Comparison of ENCODE assay signal across 1 cellular context in the genomic region with DNA sequence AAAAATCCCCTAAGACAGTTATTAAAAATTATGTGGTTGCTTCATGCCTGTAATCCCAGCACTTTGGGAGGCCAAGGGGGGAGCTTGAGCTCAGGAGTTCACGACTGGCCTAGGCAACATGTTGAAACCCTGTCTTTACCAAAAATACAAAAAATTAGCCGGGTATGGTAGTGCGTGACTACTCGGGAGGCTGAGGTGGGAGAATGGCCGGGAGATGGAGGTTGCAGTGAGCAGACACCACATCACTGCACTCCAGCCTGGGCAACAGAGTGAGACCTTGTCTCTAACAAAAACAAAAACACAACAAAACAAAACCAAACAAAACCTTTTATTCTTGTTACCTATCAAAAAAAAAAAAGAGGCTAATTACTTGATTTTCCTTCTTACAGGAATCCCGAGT.
TF ChIP-seq lines count a peak whose summit lies in the region.

No MANE protein-coding gene starts in this region.

TF ChIP-seq in H1, 55 proteins besides CTCF, POLR2A, EP300 and RAD21:
- TF ChIP-seq NANOG (IDR thresholded peaks at IDR 0.05; ENCODE audit: insufficient read depth, low read depth, low read length, poor library complexity, severe bottlenecking) = no peak
- TF ChIP-seq SUZ12 (IDR thresholded peaks at IDR 0.05; ENCODE audit: low read length) = no peak
- TF ChIP-seq GABPA (IDR thresholded peaks at IDR 0.05; ENCODE audit: borderline replicate concordance, insufficient read depth, low read length) = no peak
- TF ChIP-seq CBX5 (IDR thresholded peaks at IDR 0.05; ENCODE audit: low read depth, low read length) = no peak
- no peak for TF ChIP-seq TAF7 (optimal IDR thresholded peaks at IDR 0.05; ENCODE audit: borderline replicate concordance, low read depth, low read length)
- TF ChIP-seq CBX8 (IDR thresholded peaks at IDR 0.05; ENCODE audit: borderline replicate concordance, low read depth, low read length) = no peak
- no peak for TF ChIP-seq SP1 (IDR thresholded peaks at IDR 0.05; ENCODE audit: low read depth, low read length)
